ENCODE assay signal across 23 cellular contexts in the genomic region with DNA sequence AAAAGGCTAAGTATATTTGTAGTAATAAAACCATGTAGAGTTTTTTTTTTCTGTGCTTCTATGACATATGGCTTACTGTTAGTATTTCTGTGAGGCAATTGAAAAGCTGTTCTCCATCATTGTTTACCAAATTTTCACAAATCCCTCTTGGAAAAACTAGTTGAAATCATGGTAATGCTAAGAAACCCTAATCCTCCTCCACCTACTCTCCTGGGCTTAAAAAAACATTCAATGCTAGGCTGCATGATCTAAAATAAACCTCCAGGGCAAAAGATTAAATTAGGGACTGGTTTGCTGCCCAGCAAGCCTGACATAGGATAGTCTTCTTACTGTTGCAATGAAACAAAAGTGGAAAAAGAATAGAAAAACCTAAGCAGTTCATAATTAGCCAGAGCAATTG. TPM values are rescaled to one million over a fixed set of nuclear protein-coding genes. Genes with fewer than 3 reads are reported as not detected.
DNase-seq lines count a peak whose midpoint lies in the region; ATAC-seq and TF ChIP-seq lines count a peak whose summit lies in the region.
"Had no signal": no experiment of that assay in that cellular context is flagged by ENCODE, and none has a peak within 500 bp of the region (broad histone marks: within the 10 kb centered on the region; RNA-seq: fewer than 3 reads in every experiment).

No MANE protein-coding gene starts in this region.

- H3K27me3 Mint-ChIP-seq in endodermal cell (ENCODE audit: insufficient read depth) (no peaks in the 10 kb centered on the region), nephron (ENCODE audit: low read depth) (no peaks in the 10 kb centered on the region)
- H3K27me3 Mint-ChIP-seq: activated CD8-positive, alpha-beta T cell treated with anti-CD3 and anti-CD28 coated beads for 36 hours; activated T-cell treated with anti-CD3 and anti-CD28 coated beads, Interleukin-2, amount 50 U/mL, for 24 hours; naive thymus-derived CD4-positive, alpha-beta T cell had no signal

- BruUV-seq in A673 (replicated peaks; lab: Mats Ljungman, UMichigan), result no TSS peak

- H3K27me3 ChIP-seq in A673 (replicated peaks; ENCODE audit: insufficient read depth, low read depth, low read length, poor library complexity), result no peaks in the 10 kb centered on the region
- H3K27me3 ChIP-seq in HUES48 (ENCODE audit: control insufficient read depth, insufficient read depth, low read length), result no peaks in the 10 kb centered on the region
- no peaks in the 10 kb centered on the region for H3K27me3 ChIP-seq in endodermal cell (ENCODE audit: control insufficient read depth, insufficient read depth, low read length, poor library complexity, severe bottlenecking)
- H3K27me3 ChIP-seq: heart right ventricle, SJCRH30 had no signal

- ATAC-seq in HG03521 (IDR thresholded peaks at IDR 0.05; ENCODE audit: unreplicated experiment) (no peak), GM21529 (IDR thresholded peaks at IDR 0.05; ENCODE audit: unreplicated experiment) (no peak)
- ATAC-seq: activated CD8-positive, alpha-beta T cell treated with anti-CD3 and anti-CD28 coated beads for 36 hours; naive thymus-derived CD4-positive, alpha-beta T cell had no signal

- peaks cover 7% of the 10 kb centered on the region for H3K9me3 Mint-ChIP-seq in endodermal cell
- H3K9me3 Mint-ChIP-seq in nephron, result no peaks in the 10 kb centered on the region
- H3K9me3 Mint-ChIP-seq: activated CD8-positive, alpha-beta T cell treated with anti-CD3 and anti-CD28 coated beads for 36 hours; activated T-cell treated with anti-CD3 and anti-CD28 coated beads, Interleukin-2, amount 50 U/mL, for 24 hours; immature natural killer cell had no signal

- H3K4me1 ChIP-seq in A673 (ENCODE audit: insufficient read depth, low read length, poor library complexity, severe bottlenecking) (peaks cover 49% of the 10 kb centered on the region), HUES48 (ENCODE audit: control insufficient read depth, insufficient read depth, low read length) (peaks cover 20% of the 10 kb centered on the region), endodermal cell (ENCODE audit: control insufficient read depth, insufficient read depth, low read length) (peaks cover 13% of the 10 kb centered on the region)
- H3K4me1 ChIP-seq: parathyroid adenoma had no signal

- H3K9ac ChIP-seq in HUES48 (ENCODE audit: low read depth, low read length) (no peak overlapping the region), endodermal cell (ENCODE audit: extremely low read depth, low read length, poor library complexity, severe bottlenecking) (no peak overlapping the region)
- H3K9ac ChIP-seq: parathyroid adenoma had no signal

- H3K4me3 ChIP-seq in A673 (ENCODE audit: low read depth, low read length, poor library complexity, severe bottlenecking) (no peak overlapping the region), HUES48 (ENCODE audit: low read depth, low read length) (no peak overlapping the region), endodermal cell (ENCODE audit: low read length) (no peak overlapping the region)
- H3K4me3 ChIP-seq: heart right ventricle, SJCRH30, skin epidermis had no signal

- H3K4me3 Mint-ChIP-seq in endodermal cell, result no peak overlapping the region
- no peak overlapping the region for H3K4me3 Mint-ChIP-seq in nephron
- H3K4me3 Mint-ChIP-seq: activated CD8-positive, alpha-beta T cell treated with anti-CD3 and anti-CD28 coated beads for 36 hours; activated T-cell treated with anti-CD3 and anti-CD28 coated beads, Interleukin-2, amount 50 U/mL, for 24 hours; immature natural killer cell; naive thymus-derived CD4-positive, alpha-beta T cell had no signal

- H3K4me1 Mint-ChIP-seq in endodermal cell (peaks cover 38% of the 10 kb centered on the region), nephron (peaks cover 47% of the 10 kb centered on the region)
- H3K4me1 Mint-ChIP-seq: immature natural killer cell had no signal

- no peaks in the 10 kb centered on the region for H3K36me3 Mint-ChIP-seq in endodermal cell (ENCODE audit: low read depth)
- H3K36me3 Mint-ChIP-seq in nephron (ENCODE audit: low read depth), result peaks cover 4% of the 10 kb centered on the region
- H3K36me3 Mint-ChIP-seq: immature natural killer cell had no signal

- peak overlapping the region; percentile 89 for H3K27ac ChIP-seq in A673 (ENCODE audit: low read depth, low read length, poor library complexity, severe bottlenecking)
- H3K27ac ChIP-seq in HUES48 (ENCODE audit: low read depth, low read length), result peak overlapping the region; percentile 6
- H3K27ac ChIP-seq in endodermal cell (ENCODE audit: low read depth, low read length), result no peak overlapping the region
- H3K27ac ChIP-seq: heart right ventricle, parathyroid adenoma, SJCRH30 had no signal

- TF ChIP-seq CTCF in A673 (conservative IDR thresholded peaks at IDR 0.05; ENCODE audit: low read depth, low read length) (no peak), endodermal cell (conservative IDR thresholded peaks at IDR 0.05) (peak; percentile 36), nephron (IDR thresholded peaks at IDR 0.05; ENCODE audit: unreplicated experiment in 3 of 3) (no peak)

- H3K36me3 ChIP-seq in A673 (ENCODE audit: insufficient read depth, low read length, poor library complexity, severe bottlenecking) (no peaks in the 10 kb centered on the region), HUES48 (ENCODE audit: control insufficient read depth, insufficient read depth, low read length) (no peaks in the 10 kb centered on the region), endodermal cell (ENCODE audit: control insufficient read depth, insufficient read depth, low read length) (no peaks in the 10 kb centered on the region)
- H3K36me3 ChIP-seq: heart right ventricle, SJCRH30 had no signal

- CTCF ChIA-PET in A673 (lab: Charles Lee), result interaction anchor here (1.5 to 2.2 kb wide), 2 partner anchors 11 to 298 kb away, joined by 8 read pairs; no protein-coding TSS in a partner anchor

- peak; percentile 27 for DNase-seq in A673 (ENCODE audit: low spot score)
- DNase-seq in endodermal cell, result no peak
- no peak for DNase-seq in EL
- no peak for DNase-seq in NCI-H2029 (lab: John Stamatoyannopoulos, UW)
- DNase-seq: activated CD8-positive, alpha-beta T cell treated with anti-CD3 and anti-CD28 coated beads for 36 hours; activated naive CD4-positive, alpha-beta T cell treated with Interleukin-2 at 50 U/mL for 16 hours; activated T-cell treated with anti-CD3 and anti-CD28 coated beads, Interleukin-2, amount 50 U/mL, for 24 hours; cerebellar nuclear complex; effector CD8-positive, alpha-beta T cell; heart right ventricle; immature natural killer cell; naive thymus-derived CD4-positive, alpha-beta T cell; NCI-H2171; NCI-H748 treated with DMSO at 0.1 percent for 48 hours; stimulated activated CD4-positive, alpha-beta T cell treated with anti-CD3 and anti-CD28 coated beads, Interleukin-4, amount 100 ng/mL, for 1 hour; T-helper 2 cell had no signal

- H3K27ac Mint-ChIP-seq in endodermal cell, result no peak overlapping the region
- H3K27ac Mint-ChIP-seq in nephron, result peak overlapping the region; percentile 94 to 98 (median 94)
- H3K27ac Mint-ChIP-seq: activated CD8-positive, alpha-beta T cell treated with anti-CD3 and anti-CD28 coated beads for 36 hours; activated T-cell treated with anti-CD3 and anti-CD28 coated beads, Interleukin-2, amount 50 U/mL, for 24 hours; immature natural killer cell had no signal

- POLR2A ChIA-PET in A673 (lab: Charles Lee; ENCODE audit: low non-redundant PET), result no interaction called here

- H3K9me3 ChIP-seq in A673 (ENCODE audit: low read depth, low read length, poor library complexity, severe bottlenecking) (no peaks in the 10 kb centered on the region), HUES48 (ENCODE audit: control insufficient read depth, insufficient read depth, low read length) (no peaks in the 10 kb centered on the region), endodermal cell (ENCODE audit: control insufficient read depth, low read length) (no peaks in the 10 kb centered on the region)
- H3K9me3 ChIP-seq: heart right ventricle, SJCRH30 had no signal

- intact Hi-C loops in A673 (cut with micrococcal nuclease; ENCODE audit: unreplicated experiment), result loop anchor here (5.0 kb wide), 1 partner anchor 41 kb away; a partner anchor contains a TSS

RNA-seq across cellular contexts. Expression of a gene that starts 16.1 kb away (rescaled TPM):
- total RNA-seq in A673 (2021) (30.2 and 31.9 TPM in 2 replicates), endodermal cell (10 to 100 TPM; 41.0 to 42.9 TPM)
- polyA plus RNA-seq in endodermal cell (2013, experiment 1 of 2), result 41.1 TPM
- 41.1 TPM for polyA plus RNA-seq in endodermal cell (2013, experiment 2 of 2)

RNA-seq across cellular contexts. Expression of a gene that starts 33.1 kb away (rescaled TPM):
- total RNA-seq in A673 (2021) (18.1 and 20.9 TPM in 2 replicates), endodermal cell (10 to 100 TPM; 21.3 to 22.6 TPM)
- 14.9 TPM for polyA plus RNA-seq in endodermal cell (2013, experiment 1 of 2)
- polyA plus RNA-seq in endodermal cell (2013, experiment 2 of 2), result 17.3 TPM

RNA-seq across cellular contexts. Expression of a gene that starts 42.5 kb away (rescaled TPM):
- total RNA-seq in A673 (2021), result 10.4 and 10.9 TPM in 2 replicates
- total RNA-seq in endodermal cell, result 10 to 100 TPM; 11.0 to 14.1 TPM
- 5.3 TPM for polyA plus RNA-seq in endodermal cell (2013, experiment 1 of 2)
- polyA plus RNA-seq in endodermal cell (2013, experiment 2 of 2), result 6.3 TPM
